Comparison of ENCODE assay signal across 15 cellular contexts in genomic region chr2:97660775-97661417, GRCh38. TPM values are rescaled to one million over a fixed set of nuclear protein-coding genes. Genes with fewer than 3 reads are reported as not detected.
DNase-seq lines count a peak whose midpoint lies in the region; ATAC-seq, FAIRE-seq and TF ChIP-seq lines count a peak whose summit lies in the region.
"Had no signal": no experiment of that assay in that cellular context is flagged by ENCODE, and none has a peak within 500 bp of the region (broad histone marks: within the 10 kb centered on the region; RNA-seq: fewer than 3 reads in every experiment).

No MANE protein-coding gene starts in this region.

- H3K27me3 ChIP-seq in effector memory CD4-positive, alpha-beta T cell (replicated peaks; ENCODE audit: control insufficient read depth, insufficient read depth, low read length, poor library complexity, severe bottlenecking), result no peaks in the 10 kb centered on the region
- H3K27me3 ChIP-seq in trophoblast cell (ENCODE audit: insufficient read depth, low read length), result no peaks in the 10 kb centered on the region
- H3K27me3 ChIP-seq: ascending aorta, sigmoid colon had no signal

- no peak overlapping the region for H2BK120ac ChIP-seq in trophoblast cell (ENCODE audit: insufficient read depth, low read length, poor library complexity)

- peak overlapping the region; percentile 15 for H3K18ac ChIP-seq in trophoblast cell (ENCODE audit: low read length)

- H3K4me1 ChIP-seq in effector memory CD4-positive, alpha-beta T cell (ENCODE audit: control insufficient read depth, insufficient read depth, low read length, poor library complexity, severe bottlenecking), result peaks cover 19% of the 10 kb centered on the region
- H3K4me1 ChIP-seq in trophoblast cell (ENCODE audit: control insufficient read depth in 1 of 2, insufficient read depth in 2 of 2, low read length in 2 of 2), result peaks cover 18 to 22% of the 10 kb centered on the region in 2 experiments

- no peak overlapping the region for H3K4me2 ChIP-seq in trophoblast cell (ENCODE audit: low read length)

- no peak overlapping the region for H3K23ac ChIP-seq in trophoblast cell (ENCODE audit: low read length)

- no peak overlapping the region for H2BK5ac ChIP-seq in trophoblast cell (ENCODE audit: low read depth, low read length, poor library complexity)

- H3K4me3 Mint-ChIP-seq in activated CD8-positive, alpha-beta memory T cell treated with anti-CD3 and anti-CD28 coated beads, Interleukin-2, amount 10 ng/mL, durations not matched to agents 7 days and 5 days, result no peak overlapping the region

- ATAC-seq in activated CD8-positive, alpha-beta memory T cell treated with anti-CD3 and anti-CD28 coated beads, Interleukin-2, amount 10 ng/mL, durations not matched to agents 7 days and 5 days, result no peak
- ATAC-seq in GM18873 (IDR thresholded peaks at IDR 0.05; ENCODE audit: low FRiP score, unreplicated experiment), result no peak
- ATAC-seq: HCT116 had no signal

- peaks cover 26% of the 10 kb centered on the region for H3K36me3 Mint-ChIP-seq in activated CD8-positive, alpha-beta memory T cell treated with anti-CD3 and anti-CD28 coated beads, Interleukin-2, amount 10 ng/mL, durations not matched to agents 7 days and 5 days

- peak overlapping the region; percentile 99 for H3K27ac Mint-ChIP-seq in activated CD8-positive, alpha-beta memory T cell treated with anti-CD3 and anti-CD28 coated beads, Interleukin-2, amount 10 ng/mL, durations not matched to agents 7 days and 5 days

- H3K27ac ChIP-seq in effector memory CD4-positive, alpha-beta T cell (ENCODE audit: insufficient read depth, low read length, poor library complexity, severe bottlenecking), result peak overlapping the region; percentile 11
- H3K27ac ChIP-seq in trophoblast cell (ENCODE audit: low read depth, low read length), result peak overlapping the region; percentile 20
- H3K27ac ChIP-seq: sigmoid colon had no signal

- no peak for FAIRE-seq in GM12891 (lab: Jason Lieb, UNC)
- FAIRE-seq: urothelium cell line had no signal

- H3K4me3 ChIP-seq in effector memory CD4-positive, alpha-beta T cell (ENCODE audit: insufficient read depth, low read depth, low read length, poor library complexity, severe bottlenecking), result no peak overlapping the region
- no peak overlapping the region for H3K4me3 ChIP-seq in trophoblast cell (ENCODE audit: low read depth, low read length)
- H3K4me3 ChIP-seq: sigmoid colon had no signal

- TF ChIP-seq POLR2A in GM12891 (IDR thresholded peaks at IDR 0.05; ENCODE audit: low read depth, low read length), result no peak

- H4K91ac ChIP-seq in trophoblast cell (ENCODE audit: low read depth, low read length), result peak overlapping the region; percentile 58

- H3K9ac ChIP-seq in trophoblast cell (ENCODE audit: low read length), result no peak overlapping the region

- no peak overlapping the region for H4K12ac ChIP-seq in trophoblast cell (ENCODE audit: low read depth, low read length)

- H3K14ac ChIP-seq in trophoblast cell (ENCODE audit: low read length), result no peak overlapping the region

- peaks cover 32% of the 10 kb centered on the region for H3K4me1 Mint-ChIP-seq in activated CD8-positive, alpha-beta memory T cell treated with anti-CD3 and anti-CD28 coated beads, Interleukin-2, amount 10 ng/mL, durations not matched to agents 7 days and 5 days

- H2AFZ ChIP-seq in trophoblast cell (ENCODE audit: insufficient read depth, low read length, poor library complexity), result no peak overlapping the region

- H3K9me3 ChIP-seq in effector memory CD4-positive, alpha-beta T cell (ENCODE audit: control insufficient read depth, low read length), result no peaks in the 10 kb centered on the region
- peaks cover 2% of the 10 kb centered on the region for H3K9me3 ChIP-seq in trophoblast cell (ENCODE audit: insufficient read depth, low read depth, low read length)
- H3K9me3 ChIP-seq: ascending aorta, sigmoid colon had no signal

- no peak overlapping the region for H4K8ac ChIP-seq in trophoblast cell (ENCODE audit: low read depth, low read length)

- no peak overlapping the region for H2BK12ac ChIP-seq in trophoblast cell (ENCODE audit: low read length)

- no peak overlapping the region for H2AK5ac ChIP-seq in trophoblast cell (ENCODE audit: low read length)

- no peak overlapping the region for H3K4ac ChIP-seq in trophoblast cell (ENCODE audit: low read depth, low read length)

- no CpG with 5 or more reads among the region's 18 CpGs for WGBS in trophoblast cell (ENCODE audit: extremely low coverage, insufficient coverage, insufficient read length)

- H3K9me3 Mint-ChIP-seq in activated CD8-positive, alpha-beta memory T cell treated with anti-CD3 and anti-CD28 coated beads, Interleukin-2, amount 10 ng/mL, durations not matched to agents 7 days and 5 days (ENCODE audit: low read depth), result no peaks in the 10 kb centered on the region

- DNase-seq in activated CD8-positive, alpha-beta memory T cell treated with anti-CD3 and anti-CD28 coated beads, Interleukin-2, amount 10 ng/mL, durations not matched to agents 7 days and 5 days, result no peak
- DNase-seq in activated CD8-positive, alpha-beta memory T cell treated with anti-CD3 and anti-CD28 coated beads, Interleukin-2, amount 50 U/mL, for 4 hours, result no peak
- peak; percentile 20 for DNase-seq in UCSD-AML1 (lab: John Stamatoyannopoulos, UW; ENCODE audit: unreplicated experiment)
- no peak for DNase-seq in effector memory CD4-positive, alpha-beta T cell
- DNase-seq in trophoblast cell, result no peak
- DNase-seq in GM12891 (ENCODE audit: insufficient read length, low spot score), result no peak
- no peak for DNase-seq in DMS 273 treated with DMSO at 0.1 percent for 48 hours (lab: John Stamatoyannopoulos, UW)
- DNase-seq: activated CD4-positive, alpha-beta T cell treated with anti-CD3 and anti-CD28 coated beads, Interleukin-2, amount 50 U/mL, for 4 hours; NCI-H2081; sigmoid colon had no signal

- no peaks in the 10 kb centered on the region for H3K27me3 Mint-ChIP-seq in activated CD8-positive, alpha-beta memory T cell treated with anti-CD3 and anti-CD28 coated beads, Interleukin-2, amount 10 ng/mL, durations not matched to agents 7 days and 5 days

- CTCF ChIA-PET in activated CD8-positive, alpha-beta memory T cell treated with anti-CD3 and anti-CD28 coated beads, Interleukin-2, amount 10 ng/mL, durations not matched to agents 7 days and 5 days (lab: Charles Lee), result interaction anchor here (7.4 to 8.2 kb wide), 2 partner anchors 13 to 37 kb away, joined by 88 to 102 read pairs; partner anchors contain the start of gene COX5B

- peaks cover 10% of the 10 kb centered on the region for H3K79me2 ChIP-seq in trophoblast cell (ENCODE audit: control insufficient read depth, insufficient read depth, low read length, poor library complexity)

- peaks cover 50% of the 10 kb centered on the region for H3K36me3 ChIP-seq in effector memory CD4-positive, alpha-beta T cell (ENCODE audit: control insufficient read depth, insufficient read depth, low read length)
- H3K36me3 ChIP-seq in trophoblast cell (ENCODE audit: control insufficient read depth in 1 of 2, insufficient read depth in 2 of 2, low read length in 2 of 2), result peaks cover 42 to 46% of the 10 kb centered on the region in 2 experiments

- H3K79me1 ChIP-seq in trophoblast cell (ENCODE audit: low read length), result peaks cover 17% of the 10 kb centered on the region

TF ChIP-seq in GM12891, 5 proteins besides CTCF, POLR2A, EP300 and RAD21:
- TF ChIP-seq POLR2AphosphoS5 (IDR thresholded peaks at IDR 0.05; ENCODE audit: low read depth, low read length), result no peak
- TF ChIP-seq PAX5 (IDR thresholded peaks at IDR 0.05; ENCODE audit: insufficient read depth, low read length, severe bottlenecking), result no peak
- TF ChIP-seq POU2F2 (IDR thresholded peaks at IDR 0.05; ENCODE audit: low read depth, low read length), result no peak
- no peak for TF ChIP-seq SPI1 (IDR thresholded peaks at IDR 0.05; ENCODE audit: low read depth, low read length)
- TF ChIP-seq TAF1 (IDR thresholded peaks at IDR 0.05; ENCODE audit: low read depth, low read length), result no peak
TF ChIP-seq in GM12891: peak in this region for 0.

RNA-seq across cellular contexts. Expression of gene ACTR1B, which starts 2.9 kb away (rescaled TPM):
- total RNA-seq in activated CD8-positive, alpha-beta memory T cell treated with anti-CD3 and anti-CD28 coated beads, Interleukin-2, amount 10 ng/mL, durations not matched to agents 7 days and 5 days, result 10 to 100 TPM; 87.4 to 94.3 TPM
- 40.9 and 41.1 TPM in 2 replicates for polyA plus RNA-seq in trophoblast cell (2013)
- 52.0 TPM for polyA plus RNA-seq in GM12891 (2012; ENCODE audit: low read depth, missing spikeins)

RNA-seq across cellular contexts. Expression of gene C2orf92, which starts 8.6 kb away (rescaled TPM):
- total RNA-seq in activated CD8-positive, alpha-beta memory T cell treated with anti-CD3 and anti-CD28 coated beads, Interleukin-2, amount 10 ng/mL, durations not matched to agents 7 days and 5 days, result 1 to 10 TPM; 7.3 to 8.4 TPM
- 4.4 TPM in 2 replicates for polyA plus RNA-seq in trophoblast cell (2013)
- 5.0 TPM for polyA plus RNA-seq in GM12891 (2012; ENCODE audit: low read depth, missing spikeins)

RNA-seq across cellular contexts. Expression of gene COX5B, which starts 15.0 kb away (rescaled TPM):
- total RNA-seq in activated CD8-positive, alpha-beta memory T cell treated with anti-CD3 and anti-CD28 coated beads, Interleukin-2, amount 10 ng/mL, durations not matched to agents 7 days and 5 days, result 100 to 1,000 TPM; 206 to 236 TPM
- 206 and 215 TPM in 2 replicates for polyA plus RNA-seq in trophoblast cell (2013)
- polyA plus RNA-seq in GM12891 (2012; ENCODE audit: low read depth, missing spikeins), result 373 TPM

RNA-seq across cellular contexts. Expression of gene ZAP70, which starts 52.5 kb away (rescaled TPM):
- 100 to 1,000 TPM; 286 to 338 TPM for total RNA-seq in activated CD8-positive, alpha-beta memory T cell treated with anti-CD3 and anti-CD28 coated beads, Interleukin-2, amount 10 ng/mL, durations not matched to agents 7 days and 5 days
- 3.2 and 3.3 TPM in 2 replicates for polyA plus RNA-seq in trophoblast cell (2013)
- polyA plus RNA-seq in GM12891 (2012; ENCODE audit: low read depth, missing spikeins), result 21.2 TPM
- total RNA-seq: epithelial cell of proximal tubule had no signal
